Comparison of ENCODE assay signal across 2 cellular contexts in the genomic region with DNA sequence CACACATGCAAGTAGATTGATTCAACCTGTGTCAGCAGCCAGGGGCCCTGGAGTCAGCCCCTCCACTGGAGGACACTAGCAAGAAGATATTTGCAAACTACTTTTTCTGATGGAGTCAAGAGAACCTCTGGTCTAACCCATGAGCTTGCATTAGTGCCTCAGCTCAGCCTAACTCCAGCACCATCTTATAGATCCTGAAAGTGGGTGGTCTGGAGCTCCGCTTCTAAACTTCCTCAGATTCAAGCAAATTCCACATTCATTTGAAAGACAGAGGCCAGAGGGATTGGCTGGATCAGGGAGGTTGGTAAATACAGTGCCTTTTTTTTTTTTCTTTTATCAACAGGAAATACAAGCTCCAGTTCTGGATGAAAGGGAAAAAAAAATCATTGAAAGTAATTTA.
TF ChIP-seq lines count a peak whose summit lies in the region.

No MANE protein-coding gene starts in this region.

TF ChIP-seq in liver, 16 proteins besides CTCF, POLR2A, EP300 and RAD21:
- TF ChIP-seq RXRA (IDR thresholded peaks at IDR 0.05): no peak
- no peak for TF ChIP-seq NR2F2 (IDR thresholded peaks at IDR 0.05)
- TF ChIP-seq JUND (IDR thresholded peaks at IDR 0.05): no peak
- no peak for TF ChIP-seq MAX (IDR thresholded peaks at IDR 0.05)
- TF ChIP-seq SP1 (IDR thresholded peaks at IDR 0.05): no peak
- TF ChIP-seq TAF1 (conservative IDR thresholded peaks at IDR 0.05): no peak
- TF ChIP-seq FOXA2 (IDR thresholded peaks at IDR 0.05): no peak
- TF ChIP-seq REST (IDR thresholded peaks at IDR 0.05): no peak
- TF ChIP-seq, protein P1, sequence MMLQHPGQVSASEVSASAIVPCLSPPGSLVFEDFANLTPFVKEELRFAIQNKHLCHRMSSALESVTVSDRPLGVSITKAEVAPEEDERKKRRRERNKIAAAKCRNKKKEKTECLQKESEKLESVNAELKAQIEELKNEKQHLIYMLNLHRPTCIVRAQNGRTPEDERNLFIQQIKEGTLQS (IDR thresholded peaks at IDR 0.05): no peak
- TF ChIP-seq HNF4G (IDR thresholded peaks at IDR 0.05): no peak
- TF ChIP-seq YY1 (IDR thresholded peaks at IDR 0.05): no peak
- TF ChIP-seq, protein P2, sequence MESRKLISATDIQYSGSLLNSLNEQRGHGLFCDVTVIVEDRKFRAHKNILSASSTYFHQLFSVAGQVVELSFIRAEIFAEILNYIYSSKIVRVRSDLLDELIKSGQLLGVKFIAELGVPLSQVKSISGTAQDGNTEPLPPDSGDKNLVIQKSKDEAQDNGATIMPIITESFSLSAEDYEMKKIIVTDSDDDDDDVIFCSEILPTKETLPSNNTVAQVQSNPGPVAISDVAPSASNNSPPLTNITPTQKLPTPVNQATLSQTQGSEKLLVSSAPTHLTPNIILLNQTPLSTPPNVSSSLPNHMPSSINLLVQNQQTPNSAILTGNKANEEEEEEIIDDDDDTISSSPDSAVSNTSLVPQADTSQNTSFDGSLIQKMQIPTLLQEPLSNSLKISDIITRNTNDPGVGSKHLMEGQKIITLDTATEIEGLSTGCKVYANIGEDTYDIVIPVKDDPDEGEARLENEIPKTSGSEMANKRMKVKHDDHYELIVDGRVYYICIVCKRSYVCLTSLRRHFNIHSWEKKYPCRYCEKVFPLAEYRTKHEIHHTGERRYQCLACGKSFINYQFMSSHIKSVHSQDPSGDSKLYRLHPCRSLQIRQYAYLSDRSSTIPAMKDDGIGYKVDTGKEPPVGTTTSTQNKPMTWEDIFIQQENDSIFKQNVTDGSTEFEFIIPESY (IDR thresholded peaks at IDR 0.05): no peak
- no peak for TF ChIP-seq FOXA1 (IDR thresholded peaks at IDR 0.05)
- no peak for TF ChIP-seq GABPA (IDR thresholded peaks at IDR 0.05 in 1 of 2, conservative IDR thresholded peaks at IDR 0.05 in 1 of 2)
- no peak for TF ChIP-seq EGR1 (IDR thresholded peaks at IDR 0.05; ENCODE audit: low read depth in 2 of 2)
- TF ChIP-seq HNF4A (conservative IDR thresholded peaks at IDR 0.05): no peak

TF ChIP-seq in HepG2, 621 proteins besides CTCF, POLR2A, EP300 and RAD21:
- TF ChIP-seq, protein P3, sequence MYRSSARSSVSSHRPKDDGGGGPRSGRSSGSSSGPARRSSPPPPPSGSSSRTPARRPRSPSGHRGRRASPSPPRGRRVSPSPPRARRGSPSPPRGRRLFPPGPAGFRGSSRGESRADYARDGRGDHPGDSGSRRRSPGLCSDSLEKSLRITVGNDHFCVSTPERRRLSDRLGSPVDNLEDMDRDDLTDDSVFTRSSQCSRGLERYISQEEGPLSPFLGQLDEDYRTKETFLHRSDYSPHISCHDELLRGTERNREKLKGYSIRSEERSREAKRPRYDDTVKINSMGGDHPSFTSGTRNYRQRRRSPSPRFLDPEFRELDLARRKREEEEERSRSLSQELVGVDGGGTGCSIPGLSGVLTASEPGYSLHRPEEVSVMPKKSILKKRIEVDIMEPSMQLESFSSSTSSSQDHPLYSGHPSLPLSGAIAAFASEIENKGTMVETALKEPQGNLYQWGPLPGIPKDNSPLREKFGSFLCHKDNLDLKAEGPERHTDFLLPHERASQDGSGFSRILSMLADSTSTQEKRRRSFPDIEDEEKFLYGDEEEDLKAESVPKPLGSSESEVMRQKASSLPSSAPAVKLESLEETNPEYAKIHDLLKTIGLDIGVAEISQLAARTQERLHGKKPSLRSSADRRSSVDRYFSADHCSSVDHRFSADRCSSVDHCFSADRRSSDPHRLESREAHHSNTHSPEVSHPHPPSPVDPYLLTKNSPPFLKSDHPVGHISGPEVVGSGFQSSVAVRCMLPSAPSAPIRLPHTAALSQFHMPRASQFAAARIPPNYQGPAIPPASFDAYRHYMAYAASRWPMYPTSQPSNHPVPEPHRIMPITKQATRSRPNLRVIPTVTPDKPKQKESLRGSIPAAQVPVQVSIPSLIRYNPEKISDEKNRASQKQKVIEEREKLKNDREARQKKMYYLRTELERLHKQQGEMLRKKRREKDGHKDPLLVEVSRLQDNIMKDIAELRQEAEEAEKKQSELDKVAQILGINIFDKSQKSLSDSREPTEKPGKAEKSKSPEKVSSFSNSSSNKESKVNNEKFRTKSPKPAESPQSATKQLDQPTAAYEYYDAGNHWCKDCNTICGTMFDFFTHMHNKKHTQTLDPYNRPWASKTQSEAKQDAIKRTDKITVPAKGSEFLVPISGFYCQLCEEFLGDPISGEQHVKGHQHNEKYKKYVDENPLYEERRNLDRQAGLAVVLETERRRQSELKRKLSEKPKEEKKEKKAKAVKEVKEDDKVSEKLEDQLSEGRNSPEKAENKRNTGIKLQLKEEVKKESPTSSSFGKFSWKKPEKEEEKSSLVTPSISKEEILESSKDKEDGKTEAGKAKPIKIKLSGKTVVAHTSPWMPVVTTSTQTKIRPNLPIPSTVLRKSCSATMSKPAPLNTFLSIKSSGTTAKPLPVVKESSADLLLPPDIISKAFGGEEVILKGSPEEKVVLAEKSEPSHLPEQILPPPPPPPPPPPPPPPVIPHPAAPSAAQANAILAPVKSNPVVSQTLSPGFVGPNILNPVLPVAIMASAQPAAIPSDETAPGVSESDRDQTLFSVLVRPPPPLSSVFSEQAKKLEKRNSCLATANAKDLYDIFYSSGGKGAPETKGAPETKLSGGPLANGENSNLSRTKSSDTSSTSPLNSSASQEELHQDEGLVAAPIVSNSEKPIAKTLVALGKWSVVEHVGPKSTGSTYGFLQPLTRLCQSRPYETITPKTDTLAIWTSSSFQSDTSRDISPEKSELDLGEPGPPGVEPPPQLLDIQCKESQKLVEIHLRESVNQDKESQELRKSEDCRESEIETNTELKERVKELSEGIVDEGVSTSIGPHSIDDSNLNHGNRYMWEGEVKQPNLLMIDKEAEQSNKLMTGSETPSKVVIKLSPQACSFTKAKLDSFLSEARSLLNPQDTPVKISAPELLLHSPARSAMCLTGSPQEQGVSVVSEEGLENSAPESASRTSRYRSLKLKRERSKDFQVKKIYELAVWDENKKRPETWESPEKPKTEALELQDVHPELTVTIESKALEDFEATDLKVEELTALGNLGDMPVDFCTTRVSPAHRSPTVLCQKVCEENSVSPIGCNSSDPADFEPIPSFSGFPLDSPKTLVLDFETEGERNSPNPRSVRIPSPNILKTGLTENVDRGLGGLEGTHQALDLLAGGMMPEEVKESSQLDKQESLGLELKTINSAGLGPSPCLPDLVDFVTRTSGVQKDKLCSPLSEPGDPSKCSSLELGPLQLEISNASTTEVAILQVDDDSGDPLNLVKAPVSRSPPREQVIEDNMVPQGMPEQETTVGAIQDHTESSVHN (CRISPR knock-in tag; IDR thresholded peaks at IDR 0.05): no peak
- TF ChIP-seq ZNF235 (CRISPR knock-in tag; IDR thresholded peaks at IDR 0.05; ENCODE audit: borderline replicate concordance) (no peak), TARDBP (CRISPR knock-in tag; IDR thresholded peaks at IDR 0.05) (no peak), POLR2AphosphoS5 (IDR thresholded peaks at IDR 0.05; ENCODE audit: low read depth, low read length) (no peak), ZNF644 (CRISPR knock-in tag; IDR thresholded peaks at IDR 0.05; ENCODE audit: low read depth) (no peak), SIX1 (CRISPR knock-in tag; IDR thresholded peaks at IDR 0.05; ENCODE audit: borderline replicate concordance) (no peak), FUBP1 (CRISPR knock-in tag; IDR thresholded peaks at IDR 0.05; ENCODE audit: borderline replicate concordance) (no peak), NRL (CRISPR knock-in tag; IDR thresholded peaks at IDR 0.05; ENCODE audit: borderline replicate concordance) (no peak), TEAD2 (CRISPR knock-in tag; IDR thresholded peaks at IDR 0.05) (no peak), ZNF766 (CRISPR knock-in tag; IDR thresholded peaks at IDR 0.05; ENCODE audit: borderline replicate concordance) (no peak), SIN3A (IDR thresholded peaks at IDR 0.05; ENCODE audit: borderline replicate concordance, low read depth, low read length) (no peak), CBX2 (IDR thresholded peaks at IDR 0.05; ENCODE audit: low read depth, low read length) (no peak), CBX2 (CRISPR knock-in tag; IDR thresholded peaks at IDR 0.05; ENCODE audit: low read depth) (no peak)
